In the genomic region with DNA sequence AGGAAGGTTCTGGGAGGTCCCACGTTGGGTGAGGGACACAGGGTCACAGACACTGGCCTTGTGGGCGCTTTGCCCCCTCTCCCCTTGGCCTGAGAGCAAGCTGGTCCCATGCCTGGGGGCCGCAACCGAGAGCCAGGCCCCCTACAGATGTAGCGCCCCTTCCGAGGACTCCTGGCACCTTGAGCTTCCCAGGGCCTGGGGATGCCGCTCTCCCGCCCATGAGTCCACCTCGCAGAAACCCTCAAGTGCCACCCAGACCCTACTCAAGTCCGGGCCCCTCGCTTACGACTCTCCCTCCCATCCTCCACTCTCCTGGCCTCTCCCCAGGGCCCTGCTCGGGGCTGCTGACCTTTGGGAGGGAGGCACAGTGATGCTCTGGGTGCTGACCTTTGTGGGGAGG, we compare ENCODE assay signal across 20 cellular contexts.
"Had no signal": no experiment of that assay in that cellular context is flagged by ENCODE, and none has a peak within 500 bp of the region (broad histone marks: within the 10 kb centered on the region; RNA-seq: fewer than 3 reads in every experiment).

No MANE protein-coding gene starts in this region.

- H3K4me1 ChIP-seq: left ventricle myocardium inferior, right lobe of liver had no signal

- H3K27ac ChIP-seq: epithelial cell of prostate, esophagus muscularis mucosa, gastroesophageal sphincter, left ventricle myocardium inferior, ovary, right lobe of liver had no signal

- H3K9me3 Mint-ChIP-seq: dendritic cell treated with granulocyte-macrophage colony-stimulating factor and Interleukin-4, amounts not matched to agents 40 ng/mL and 50 ng/mL, for 4 days; effector memory CD8-positive, alpha-beta T cell; immature natural killer cell; naive B cell; neural crest cell; stimulated activated memory B cell treated with anti-CD40 and anti-IgM and Interleukin-4, amounts not matched to agents 10 μg/mL and 1 μg/mL and 100 μg/mL, for 72 hours had no signal

- H3K36me3 ChIP-seq: esophagus muscularis mucosa, gastroesophageal sphincter, left ventricle myocardium inferior, ovary, right lobe of liver had no signal

- H3K27me3 Mint-ChIP-seq: dendritic cell treated with granulocyte-macrophage colony-stimulating factor and Interleukin-4, amounts not matched to agents 40 ng/mL and 50 ng/mL, for 4 days; effector memory CD8-positive, alpha-beta T cell; naive B cell; stimulated activated memory B cell treated with anti-CD40 and anti-IgM and Interleukin-4, amounts not matched to agents 10 μg/mL and 1 μg/mL and 100 μg/mL, for 72 hours had no signal

- ATAC-seq: effector memory CD8-positive, alpha-beta T cell; gastroesophageal sphincter; right lobe of liver; stimulated activated memory B cell treated with anti-CD40 and anti-IgM and Interleukin-4, amounts not matched to agents 10 μg/mL and 1 μg/mL and 100 μg/mL, for 72 hours had no signal

- DNase-seq: effector memory CD8-positive, alpha-beta T cell; glutamatergic neuron; immature natural killer cell; left ventricle myocardium inferior; mesenchymal stem cell; naive B cell; nucleus accumbens; ovary; stimulated activated CD4-positive, alpha-beta T cell treated with anti-CD3 and anti-CD28 coated beads, Interleukin-15, amount 100 ng/mL, for 24 hours; stimulated activated CD4-positive, alpha-beta T cell treated with anti-CD3 and anti-CD28 coated beads, Interleukin-1b, Interleukin-23, amount 100 ng/mL, for 48 hours; stimulated activated CD4-positive, alpha-beta T cell treated with anti-CD3 and anti-CD28 coated beads, Interleukin-4, amount 100 ng/mL, for 24 hours; trophoblast cell had no signal

- H3K27me3 ChIP-seq: ovary, right lobe of liver had no signal

- H3K4me3 ChIP-seq: esophagus muscularis mucosa, gastroesophageal sphincter, left ventricle myocardium inferior, lung, ovary, right lobe of liver had no signal

- H3K9me3 ChIP-seq: esophagus muscularis mucosa, gastroesophageal sphincter, left ventricle myocardium inferior, ovary, right lobe of liver had no signal

- H3K36me3 Mint-ChIP-seq: naive B cell had no signal

- H3K27ac Mint-ChIP-seq: dendritic cell treated with granulocyte-macrophage colony-stimulating factor and Interleukin-4, amounts not matched to agents 40 ng/mL and 50 ng/mL, for 4 days; effector memory CD8-positive, alpha-beta T cell; immature natural killer cell; naive B cell; stimulated activated memory B cell treated with anti-CD40 and anti-IgM and Interleukin-4, amounts not matched to agents 10 μg/mL and 1 μg/mL and 100 μg/mL, for 72 hours had no signal

- H3K4me3 Mint-ChIP-seq: dendritic cell treated with granulocyte-macrophage colony-stimulating factor and Interleukin-4, amounts not matched to agents 40 ng/mL and 50 ng/mL, for 4 days; effector memory CD8-positive, alpha-beta T cell; immature natural killer cell; naive B cell; neural crest cell; stimulated activated memory B cell treated with anti-CD40 and anti-IgM and Interleukin-4, amounts not matched to agents 10 μg/mL and 1 μg/mL and 100 μg/mL, for 72 hours had no signal
